In genomic region chr7:16397497-16398210, GRCh38 we compare ENCODE assay signal across 2 cellular contexts.
A peak's percentile ranks its signal among the peaks of the same experiment; 100 is the strongest.
TF ChIP-seq lines count a peak whose summit lies in the region.

No MANE protein-coding gene starts in this region.

TF ChIP-seq in IMR-90, 13 proteins besides CTCF, POLR2A, EP300 and RAD21:
- no peak for TF ChIP-seq RCOR1 (IDR thresholded peaks at IDR 0.05; ENCODE audit: insufficient replicate concordance, low read length)
- TF ChIP-seq, protein P1, sequence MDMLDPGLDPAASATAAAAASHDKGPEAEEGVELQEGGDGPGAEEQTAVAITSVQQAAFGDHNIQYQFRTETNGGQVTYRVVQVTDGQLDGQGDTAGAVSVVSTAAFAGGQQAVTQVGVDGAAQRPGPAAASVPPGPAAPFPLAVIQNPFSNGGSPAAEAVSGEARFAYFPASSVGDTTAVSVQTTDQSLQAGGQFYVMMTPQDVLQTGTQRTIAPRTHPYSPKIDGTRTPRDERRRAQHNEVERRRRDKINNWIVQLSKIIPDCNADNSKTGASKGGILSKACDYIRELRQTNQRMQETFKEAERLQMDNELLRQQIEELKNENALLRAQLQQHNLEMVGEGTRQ (IDR thresholded peaks at IDR 0.05; ENCODE audit: low read depth, low read length): peak; percentile 8; the same call in 1 of the 2 replicates

TF ChIP-seq in neural cell, 6 proteins besides CTCF, POLR2A, EP300 and RAD21:
- TF ChIP-seq, protein P2, sequence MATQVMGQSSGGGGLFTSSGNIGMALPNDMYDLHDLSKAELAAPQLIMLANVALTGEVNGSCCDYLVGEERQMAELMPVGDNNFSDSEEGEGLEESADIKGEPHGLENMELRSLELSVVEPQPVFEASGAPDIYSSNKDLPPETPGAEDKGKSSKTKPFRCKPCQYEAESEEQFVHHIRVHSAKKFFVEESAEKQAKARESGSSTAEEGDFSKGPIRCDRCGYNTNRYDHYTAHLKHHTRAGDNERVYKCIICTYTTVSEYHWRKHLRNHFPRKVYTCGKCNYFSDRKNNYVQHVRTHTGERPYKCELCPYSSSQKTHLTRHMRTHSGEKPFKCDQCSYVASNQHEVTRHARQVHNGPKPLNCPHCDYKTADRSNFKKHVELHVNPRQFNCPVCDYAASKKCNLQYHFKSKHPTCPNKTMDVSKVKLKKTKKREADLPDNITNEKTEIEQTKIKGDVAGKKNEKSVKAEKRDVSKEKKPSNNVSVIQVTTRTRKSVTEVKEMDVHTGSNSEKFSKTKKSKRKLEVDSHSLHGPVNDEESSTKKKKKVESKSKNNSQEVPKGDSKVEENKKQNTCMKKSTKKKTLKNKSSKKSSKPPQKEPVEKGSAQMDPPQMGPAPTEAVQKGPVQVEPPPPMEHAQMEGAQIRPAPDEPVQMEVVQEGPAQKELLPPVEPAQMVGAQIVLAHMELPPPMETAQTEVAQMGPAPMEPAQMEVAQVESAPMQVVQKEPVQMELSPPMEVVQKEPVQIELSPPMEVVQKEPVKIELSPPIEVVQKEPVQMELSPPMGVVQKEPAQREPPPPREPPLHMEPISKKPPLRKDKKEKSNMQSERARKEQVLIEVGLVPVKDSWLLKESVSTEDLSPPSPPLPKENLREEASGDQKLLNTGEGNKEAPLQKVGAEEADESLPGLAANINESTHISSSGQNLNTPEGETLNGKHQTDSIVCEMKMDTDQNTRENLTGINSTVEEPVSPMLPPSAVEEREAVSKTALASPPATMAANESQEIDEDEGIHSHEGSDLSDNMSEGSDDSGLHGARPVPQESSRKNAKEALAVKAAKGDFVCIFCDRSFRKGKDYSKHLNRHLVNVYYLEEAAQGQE (IDR thresholded peaks at IDR 0.05; ENCODE audit: borderline replicate concordance): no peak
- no peak for TF ChIP-seq MXI1 (conservative IDR thresholded peaks at IDR 0.05; ENCODE audit: poor library complexity, severe bottlenecking)
- peak; percentile 29 for TF ChIP-seq POLR2AphosphoS5 (IDR thresholded peaks at IDR 0.05)
- TF ChIP-seq TAF1 (IDR thresholded peaks at IDR 0.05; ENCODE audit: low read depth): no peak
- TF ChIP-seq EZH2 (IDR thresholded peaks at IDR 0.05; ENCODE audit: borderline replicate concordance, insufficient read depth, low read length, poor library complexity, severe bottlenecking): no peak
- no peak for TF ChIP-seq SMC3 (conservative IDR thresholded peaks at IDR 0.05; ENCODE audit: poor library complexity)
